ENCODE assay signal across 2 cellular contexts in genomic region chr18:55983433-55983832, GRCh38.
TF ChIP-seq lines count a peak whose summit lies in the region.

No MANE protein-coding gene starts in this region.

TF ChIP-seq in GM23338, 12 proteins besides CTCF, POLR2A, EP300 and RAD21:
- TF ChIP-seq EZH2 (IDR thresholded peaks at IDR 0.05; ENCODE audit: low read depth, unreplicated experiment) (no peak), ZNF114 (CRISPR knock-in tag; IDR thresholded peaks at IDR 0.05) (no peak), STAT1 (IDR thresholded peaks at IDR 0.05; ENCODE audit: unreplicated experiment) (no peak), EZH2phosphoT487 (IDR thresholded peaks at IDR 0.05; ENCODE audit: unreplicated experiment) (no peak), CREB1 (CRISPR knock-in tag; IDR thresholded peaks at IDR 0.05; ENCODE audit: low read depth) (no peak), JUNB (IDR thresholded peaks at IDR 0.05; ENCODE audit: unreplicated experiment) (no peak), ETS1 (IDR thresholded peaks at IDR 0.05) (no peak), REST (IDR thresholded peaks at IDR 0.05; ENCODE audit: unreplicated experiment) (no peak), NANOG (IDR thresholded peaks at IDR 0.05; ENCODE audit: borderline replicate concordance) (no peak), ZNF462 (CRISPR knock-in tag; IDR thresholded peaks at IDR 0.05) (no peak), POLR2AphosphoS5 (IDR thresholded peaks at IDR 0.05; ENCODE audit: low read depth) (no peak)

TF ChIP-seq in H1, 55 proteins besides CTCF, POLR2A, EP300 and RAD21:
- no peak for TF ChIP-seq POU5F1 (IDR thresholded peaks at IDR 0.05; ENCODE audit: low read depth, low read length)
- no peak for TF ChIP-seq TBP (IDR thresholded peaks at IDR 0.05; ENCODE audit: low read depth, low read length)
- no peak for TF ChIP-seq GABPA (IDR thresholded peaks at IDR 0.05; ENCODE audit: borderline replicate concordance, insufficient read depth, low read length)
- TF ChIP-seq ATF2 (IDR thresholded peaks at IDR 0.05; ENCODE audit: low read length): no peak
- TF ChIP-seq GTF2F1 (IDR thresholded peaks at IDR 0.05; ENCODE audit: borderline replicate concordance, low read depth, low read length): no peak
